26 cellular contexts compared by ENCODE assay signal in genomic region chr3:187293514-187293870, GRCh38. TPM values are rescaled to one million over a fixed set of nuclear protein-coding genes. Genes with fewer than 3 reads are reported as not detected.
DNase-seq lines count a peak whose midpoint lies in the region; ATAC-seq and TF ChIP-seq lines count a peak whose summit lies in the region.
"Had no signal": no experiment of that assay in that cellular context is flagged by ENCODE, and none has a peak within 500 bp of the region (broad histone marks: within the 10 kb centered on the region; RNA-seq: fewer than 3 reads in every experiment).

No MANE protein-coding gene starts in this region.

- H3K9ac ChIP-seq in OCI-LY3 (ENCODE audit: low read length), result no peak overlapping the region
- peak overlapping the region; percentile 21 for H3K9ac ChIP-seq in smooth muscle cell (ENCODE audit: low read depth)
- H3K9ac ChIP-seq: KMS-11 had no signal

- H2AFZ ChIP-seq in OCI-LY3 (ENCODE audit: low read depth, low read length), result no peak overlapping the region
- H2AFZ ChIP-seq in smooth muscle cell (ENCODE audit: low read depth), result no peak overlapping the region

- TF ChIP-seq CTCF in OCI-LY3 (IDR thresholded peaks at IDR 0.05; ENCODE audit: low read depth, low read length) (no peak), foreskin fibroblast (IDR thresholded peaks at IDR 0.05; ENCODE audit: low read depth, low read length) (no peak), smooth muscle cell (IDR thresholded peaks at IDR 0.05; ENCODE audit: borderline replicate concordance, insufficient read depth, poor library complexity, severe bottlenecking) (no peak), left lung (IDR thresholded peaks at IDR 0.05) (no peak), RWPE1 (conservative IDR thresholded peaks at IDR 0.05; ENCODE audit: low read depth) (no peak)

- H3K4me2 ChIP-seq in OCI-LY3 (ENCODE audit: low read length), result peak overlapping the region; percentile 59
- H3K4me2 ChIP-seq in smooth muscle cell, result peak overlapping the region; percentile 86
- H3K4me2 ChIP-seq: KMS-11 had no signal

- no peaks in the 10 kb centered on the region for H4K20me1 ChIP-seq in OCI-LY3 (ENCODE audit: insufficient read depth, low read length)
- H4K20me1 ChIP-seq in smooth muscle cell (ENCODE audit: low read depth), result no peaks in the 10 kb centered on the region

- no peak for ATAC-seq in left lung
- ATAC-seq: naive thymus-derived CD4-positive, alpha-beta T cell; sciatic nerve; stimulated activated memory B cell treated with anti-CD40 and anti-IgM and Interleukin-4, amounts not matched to agents 10 μg/mL and 1 μg/mL and 100 μg/mL, for 72 hours had no signal

- 47% methylated on average over 5 of the region's 5 CpGs for WGBS in smooth muscle cell (ENCODE audit: low lambda C conversion rate)

- H3K9me3 ChIP-seq in OCI-LY3 (ENCODE audit: insufficient read depth, low read length), result no peaks in the 10 kb centered on the region
- H3K9me3 ChIP-seq in smooth muscle cell (replicated peaks; ENCODE audit: low read depth), result no peaks in the 10 kb centered on the region
- H3K9me3 ChIP-seq in left lung, result no peaks in the 10 kb centered on the region

- H3K79me2 ChIP-seq in OCI-LY3 (ENCODE audit: low read length), result no peaks in the 10 kb centered on the region
- no peaks in the 10 kb centered on the region for H3K79me2 ChIP-seq in smooth muscle cell (ENCODE audit: low read depth)

- DNase-seq in GM03348 (ENCODE audit: low spot score) (peak; percentile 19), foreskin fibroblast (peak in 1 of 2 donors; percentile 51), smooth muscle cell (lab: John Stamatoyannopoulos, UW; ENCODE audit: unreplicated experiment) (no peak), activated gamma-delta T cell (lab: John Stamatoyannopoulos, UW) (no peak), left lung (no peak), RWPE1 (ENCODE audit: low spot score) (no peak)
- DNase-seq: activated B cell treated with CpG ODN at 0.5 μM for 24 hours; activated CD4-positive, alpha-beta memory T cell treated with anti-CD3 and anti-CD28 coated beads, Interleukin-2, amount 10 ng/mL, durations not matched to agents 7 days and 5 days; activated naive CD4-positive, alpha-beta T cell treated with Interleukin-2 at 50 U/mL for 16 hours; activated T-cell treated with anti-CD3 and anti-CD28 coated beads, Interleukin-2, amount 50 U/mL, for 1 hour; AML-193; aorta; CD8-positive, alpha-beta memory T cell; DMS153; effector CD4-positive, alpha-beta T cell; erythroblast; GF-D8; kidney glomerular epithelial cell; naive thymus-derived CD4-positive, alpha-beta T cell; NCI-H2171 treated with DMSO at 0.1 percent for 48 hours; NCI-H524 treated with DMSO at 0.1 percent for 48 hours had no signal

- H3K4me1 ChIP-seq in OCI-LY3 (ENCODE audit: low read length) (peaks cover 35% of the 10 kb centered on the region), smooth muscle cell (ENCODE audit: low read depth) (peaks cover 5% of the 10 kb centered on the region), left lung (peaks cover 9 to 10% of the 10 kb centered on the region in 2 donors)

- POLR2A ChIA-PET in RWPE1 (lab: Yijun Ruan, JAX; ENCODE audit: low non-redundant PET), result no interaction called here

- H3K4me3 ChIP-seq in OCI-LY3 (ENCODE audit: low read length) (peak overlapping the region; percentile 12; the same call in 1 of the 2 replicates), foreskin fibroblast (ENCODE audit: low read depth in 1 of 2, low read length in 2 of 2) (peak overlapping the region; percentile 80 to 84), smooth muscle cell (no peak overlapping the region), left lung (no peak overlapping the region)

- H3F3A ChIP-seq in smooth muscle cell (ENCODE audit: low read depth), result peaks cover 4% of the 10 kb centered on the region

- intact Hi-C loops in left lung (cut with DNase I), result no loop called here

- H3K27ac ChIP-seq in OCI-LY3 (ENCODE audit: low read length), result no peak overlapping the region
- H3K27ac ChIP-seq in smooth muscle cell (ENCODE audit: low read depth), result peak overlapping the region; percentile 78
- no peak overlapping the region for H3K27ac ChIP-seq in left lung
- H3K27ac ChIP-seq in RWPE1, result no peak overlapping the region
- H3K27ac ChIP-seq: KMS-11 had no signal

- H3K36me3 ChIP-seq in OCI-LY3 (replicated peaks; ENCODE audit: low read depth, low read length), result no peaks in the 10 kb centered on the region
- H3K36me3 ChIP-seq in smooth muscle cell (ENCODE audit: low read depth), result no peaks in the 10 kb centered on the region
- H3K36me3 ChIP-seq in left lung, result no peaks in the 10 kb centered on the region

- CTCF ChIA-PET in RWPE1 (lab: Yijun Ruan, JAX), result interaction anchor here (0.5 kb wide), 1 partner anchor 1832 kb away, joined by 3 read pairs; no protein-coding TSS in a partner anchor

- H3K27me3 ChIP-seq in OCI-LY3 (ENCODE audit: low read depth, low read length) (peaks cover 16% of the 10 kb centered on the region), smooth muscle cell (ENCODE audit: low read depth) (no peaks in the 10 kb centered on the region), left lung (no peaks in the 10 kb centered on the region)

RNA-seq across cellular contexts. Expression of gene MASP1, which starts 2.0 kb away (rescaled TPM):
- total RNA-seq in smooth muscle cell (54.0 and 54.1 TPM in 2 replicates), left lung (1 to 10 TPM in 1 of 2 donors, under 1 TPM in 1; 0.42 to 4.5 TPM)
- 42.5 and 46.7 TPM in 2 replicates for polyA plus RNA-seq in smooth muscle cell
- total RNA-seq: activated B cell treated with CpG ODN at 0.5 μM for 24 hours; activated CD4-positive, alpha-beta memory T cell treated with anti-CD3 and anti-CD28 coated beads, Interleukin-2, amount 10 ng/mL, durations not matched to agents 7 days and 5 days; CD8-positive, alpha-beta memory T cell; naive thymus-derived CD4-positive, alpha-beta T cell; RPMI7951 had no signal
- polyA plus RNA-seq: CD8-positive, alpha-beta memory T cell; naive thymus-derived CD4-positive, alpha-beta T cell had no signal

Comparison
In these comparisons a context has a peak if more than half of its experiments do, and no peak if none do; other contexts are left out.
1. H3K4me3 ChIP-seq: peak in OCI-LY3 (single experiment) and foreskin fibroblast (2 of 2); none in smooth muscle cell (single experiment) and left lung (0 of 2).